ENCODE assay signal across 14 cellular contexts in the genomic region with DNA sequence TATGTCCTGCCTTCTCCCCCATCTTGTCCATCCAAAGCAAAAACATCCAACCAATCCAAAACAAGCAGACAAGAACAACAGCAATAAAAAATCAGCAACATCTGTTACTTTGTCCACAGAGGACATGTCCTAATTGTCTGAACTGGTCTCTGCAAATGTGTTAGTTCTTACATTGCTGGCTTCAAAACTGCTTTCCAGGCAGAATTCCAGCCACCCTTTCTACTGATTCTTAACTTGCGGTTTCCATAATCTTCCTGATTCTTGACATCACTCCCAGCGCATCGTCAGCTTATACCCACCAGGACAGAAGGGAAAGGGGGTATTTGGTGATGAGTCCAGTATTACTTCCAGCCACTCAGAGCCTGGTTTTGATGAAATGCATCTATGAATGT.
"Had no signal": no experiment of that assay in that cellular context is flagged by ENCODE, and none has a peak within 500 bp of the region (broad histone marks: within the 10 kb centered on the region; RNA-seq: fewer than 3 reads in every experiment).

No MANE protein-coding gene starts in this region.

- H3K27me3 ChIP-seq: body of pancreas, left lung, SJSA1, spleen, transverse colon had no signal

- H3K9me3 Mint-ChIP-seq: activated naive CD8-positive, alpha-beta T cell treated with anti-CD3 and anti-CD28 coated beads, Interleukin-2, amount 50 U/mL, for 24 hours had no signal

- H3K4me3 Mint-ChIP-seq: activated CD4-positive, alpha-beta memory T cell treated with anti-CD3 and anti-CD28 coated beads, Interleukin-2, amount 10 ng/mL, durations not matched to agents 7 days and 5 days; activated naive CD8-positive, alpha-beta T cell treated with anti-CD3 and anti-CD28 coated beads, Interleukin-2, amount 50 U/mL, for 24 hours; stimulated activated naive B cell treated with anti-CD40 and anti-IgM and Interleukin-4, amounts not matched to agents 10 μg/mL and 1 μg/mL and 100 μg/mL, for 72 hours had no signal

- H3K27me3 Mint-ChIP-seq: activated CD4-positive, alpha-beta memory T cell treated with anti-CD3 and anti-CD28 coated beads, Interleukin-2, amount 10 ng/mL, durations not matched to agents 7 days and 5 days; activated naive CD8-positive, alpha-beta T cell treated with anti-CD3 and anti-CD28 coated beads, Interleukin-2, amount 50 U/mL, for 24 hours had no signal

- H3K4me1 ChIP-seq: foreskin keratinocyte, SJSA1 had no signal

- H3K27ac ChIP-seq: body of pancreas, foreskin keratinocyte, left lung, SJSA1, transverse colon had no signal

- DNase-seq: activated CD4-positive, alpha-beta memory T cell treated with anti-CD3 and anti-CD28 coated beads, Interleukin-2, amount 10 ng/mL, durations not matched to agents 7 days and 5 days; activated naive CD4-positive, alpha-beta T cell; activated naive CD8-positive, alpha-beta T cell treated with anti-CD3 and anti-CD28 coated beads, Interleukin-2, amount 50 U/mL, for 24 hours; body of pancreas; dermis blood vessel endothelial cell; foreskin keratinocyte; left lung; retina; spleen; stimulated activated CD4-positive, alpha-beta T cell treated with anti-CD3 and anti-CD28 coated beads, Interleukin-1b, Interleukin-23, amount 100 ng/mL, for 48 hours; stimulated activated naive B cell treated with anti-CD40 and anti-IgM and Interleukin-4, amounts not matched to agents 10 μg/mL and 1 μg/mL and 100 μg/mL, for 72 hours; T-helper 9 cell; transverse colon had no signal

- H3K9me3 ChIP-seq: body of pancreas, transverse colon had no signal

- H3K4me3 ChIP-seq: body of pancreas, left lung, SJSA1, transverse colon had no signal

- H3K36me3 ChIP-seq: left lung, SJSA1, spleen, transverse colon had no signal

- ATAC-seq: activated naive CD8-positive, alpha-beta T cell treated with anti-CD3 and anti-CD28 coated beads, Interleukin-2, amount 50 U/mL, for 24 hours; body of pancreas; foreskin keratinocyte had no signal

- H3K4me1 Mint-ChIP-seq: activated CD4-positive, alpha-beta memory T cell treated with anti-CD3 and anti-CD28 coated beads, Interleukin-2, amount 10 ng/mL, durations not matched to agents 7 days and 5 days; activated naive CD8-positive, alpha-beta T cell treated with anti-CD3 and anti-CD28 coated beads, Interleukin-2, amount 50 U/mL, for 24 hours; stimulated activated naive B cell treated with anti-CD40 and anti-IgM and Interleukin-4, amounts not matched to agents 10 μg/mL and 1 μg/mL and 100 μg/mL, for 72 hours had no signal

- H3K36me3 Mint-ChIP-seq: stimulated activated naive B cell treated with anti-CD40 and anti-IgM and Interleukin-4, amounts not matched to agents 10 μg/mL and 1 μg/mL and 100 μg/mL, for 72 hours had no signal

- H3K27ac Mint-ChIP-seq: activated CD4-positive, alpha-beta memory T cell treated with anti-CD3 and anti-CD28 coated beads, Interleukin-2, amount 10 ng/mL, durations not matched to agents 7 days and 5 days; activated naive CD8-positive, alpha-beta T cell treated with anti-CD3 and anti-CD28 coated beads, Interleukin-2, amount 50 U/mL, for 24 hours; stimulated activated naive B cell treated with anti-CD40 and anti-IgM and Interleukin-4, amounts not matched to agents 10 μg/mL and 1 μg/mL and 100 μg/mL, for 72 hours had no signal
